ENCODE assay signal across 21 cellular contexts in the genomic region with DNA sequence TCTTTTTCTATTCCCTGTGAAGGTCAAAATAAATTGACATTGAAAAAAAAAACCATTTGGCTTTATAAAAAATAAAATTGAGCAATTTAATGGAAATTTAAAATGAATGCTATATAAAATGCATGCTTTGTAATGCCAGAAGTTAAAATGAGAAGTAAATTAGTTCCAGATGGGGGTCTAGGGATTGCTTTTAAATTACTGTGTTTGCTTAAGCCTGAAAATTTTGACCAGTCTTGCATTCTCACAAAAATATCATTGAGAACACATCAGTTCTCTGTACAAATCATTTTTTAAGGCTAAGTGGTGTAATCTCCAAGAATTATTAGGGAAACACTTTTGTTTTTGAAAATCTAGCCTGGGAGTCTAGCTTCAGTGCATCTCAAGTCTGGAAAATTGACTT.
"Had no signal": no experiment of that assay in that cellular context is flagged by ENCODE, and none has a peak within 500 bp of the region (broad histone marks: within the 10 kb centered on the region; RNA-seq: fewer than 3 reads in every experiment).

No MANE protein-coding gene starts in this region.

- H3K27me3 Mint-ChIP-seq: dendritic cell treated with granulocyte-macrophage colony-stimulating factor and Interleukin-4, amounts not matched to agents 40 ng/mL and 50 ng/mL, for 4 days had no signal

- H3K4me1 Mint-ChIP-seq: memory B cell, naive B cell, nephron progenitor cell had no signal

- H3K4me3 ChIP-seq: esophagus muscularis mucosa, hepatocyte, left ventricle myocardium inferior, lower lobe of right lung, skin epidermis, stomach, thoracic aorta, transverse colon had no signal

- H3K36me3 Mint-ChIP-seq: memory B cell, naive B cell had no signal

- H3K27ac Mint-ChIP-seq: dendritic cell treated with granulocyte-macrophage colony-stimulating factor and Interleukin-4, amounts not matched to agents 40 ng/mL and 50 ng/mL, for 4 days; effector memory CD8-positive, alpha-beta T cell; memory B cell; naive B cell; nephron progenitor cell had no signal

- ATAC-seq: effector memory CD8-positive, alpha-beta T cell; foreskin keratinocyte; left cardiac atrium; lower lobe of right lung; sciatic nerve had no signal

- DNase-seq: effector memory CD8-positive, alpha-beta T cell; foreskin keratinocyte; head of caudate nucleus; kidney; left cardiac atrium; left ventricle myocardium inferior; lower lobe of right lung; naive B cell; nephron progenitor cell; stimulated activated CD4-positive, alpha-beta T cell treated with anti-CD3 and anti-CD28 coated beads, Interleukin-2, amount 100 ng/mL, for 24 hours; stimulated activated naive CD4-positive, alpha-beta T cell; stomach; substantia nigra; transverse colon had no signal

- H3K4me3 Mint-ChIP-seq: dendritic cell treated with granulocyte-macrophage colony-stimulating factor and Interleukin-4, amounts not matched to agents 40 ng/mL and 50 ng/mL, for 4 days; effector memory CD8-positive, alpha-beta T cell; memory B cell; naive B cell; nephron progenitor cell had no signal

- H3K9me3 Mint-ChIP-seq: dendritic cell treated with granulocyte-macrophage colony-stimulating factor and Interleukin-4, amounts not matched to agents 40 ng/mL and 50 ng/mL, for 4 days; effector memory CD8-positive, alpha-beta T cell; memory B cell; naive B cell; nephron progenitor cell had no signal
